Comparison of ENCODE assay signal across 9 cellular contexts in the genomic region with DNA sequence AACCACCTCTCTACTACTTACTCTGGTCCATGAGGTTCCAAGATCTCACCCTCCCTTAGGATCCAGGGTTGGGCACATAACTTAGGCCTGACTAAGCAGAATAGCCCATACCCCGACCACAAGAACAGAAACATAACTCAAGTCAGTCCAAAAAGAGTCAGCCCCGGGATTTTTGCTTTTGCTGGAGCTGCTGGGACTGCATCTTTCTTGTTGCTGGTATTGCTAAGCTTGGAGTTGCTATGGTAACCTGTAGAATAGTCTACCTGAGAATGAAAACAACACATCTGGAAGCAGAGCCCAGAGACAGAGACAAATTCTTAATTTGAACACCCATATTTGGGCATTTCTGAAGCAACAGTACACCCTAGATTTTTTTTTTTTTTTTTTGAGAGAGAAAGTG. TPM values are rescaled to one million over a fixed set of nuclear protein-coding genes. Genes with fewer than 3 reads are reported as not detected.
DNase-seq lines count a peak whose midpoint lies in the region; ATAC-seq and TF ChIP-seq lines count a peak whose summit lies in the region.
"Had no signal": no experiment of that assay in that cellular context is flagged by ENCODE, and none has a peak within 500 bp of the region (broad histone marks: within the 10 kb centered on the region; RNA-seq: fewer than 3 reads in every experiment).

No MANE protein-coding gene starts in this region.

- H3K9me3 ChIP-seq in CD4-positive, alpha-beta T cell (ENCODE audit: control insufficient read depth, low read length), result no peaks in the 10 kb centered on the region
- no peaks in the 10 kb centered on the region for H3K9me3 ChIP-seq in uterus

- no peaks in the 10 kb centered on the region for H3K4me1 ChIP-seq in uterus

- no peak overlapping the region for H3K4me3 ChIP-seq in uterus

- H3K36me3 Mint-ChIP-seq in CD4-positive, alpha-beta T cell (ENCODE audit: low read depth), result peaks cover 17% of the 10 kb centered on the region
- peaks cover 56% of the 10 kb centered on the region for H3K36me3 Mint-ChIP-seq in activated B cell treated with CpG ODN at 0.5 μM for 24 hours (ENCODE audit: low read depth)

- no peaks in the 10 kb centered on the region for H3K9me3 Mint-ChIP-seq in CD4-positive, alpha-beta T cell
- H3K9me3 Mint-ChIP-seq in activated B cell treated with CpG ODN at 0.5 μM for 24 hours, result no peaks in the 10 kb centered on the region

- CTCF ChIA-PET in CD4-positive, alpha-beta T cell (lab: Charles Lee), result interaction anchor here (1.4 kb wide), 1 partner anchor 131 kb away, joined by 3 read pairs; no protein-coding TSS in a partner anchor
- CTCF ChIA-PET in activated B cell treated with CpG ODN at 0.5 μM for 24 hours (lab: Charles Lee), result interaction anchor here (1.0 kb wide), 1 partner anchor 21 kb away, joined by 3 read pairs; no protein-coding TSS in a partner anchor

- peaks cover 42% of the 10 kb centered on the region for H3K4me1 Mint-ChIP-seq in CD4-positive, alpha-beta T cell (ENCODE audit: low read depth)
- H3K4me1 Mint-ChIP-seq in activated B cell treated with CpG ODN at 0.5 μM for 24 hours, result peaks cover 73% of the 10 kb centered on the region

- H3K27me3 ChIP-seq in CD4-positive, alpha-beta T cell (ENCODE audit: control insufficient read depth, insufficient read depth, low read length), result no peaks in the 10 kb centered on the region
- H3K27me3 ChIP-seq in uterus, result no peaks in the 10 kb centered on the region

- POLR2A ChIA-PET in CD4-positive, alpha-beta T cell (lab: Charles Lee), result interaction anchor here (0.6 to 1.4 kb wide), 4 partner anchors 18 to 131 kb away, joined by 3 read pairs; no protein-coding TSS in a partner anchor
- POLR2A ChIA-PET in activated B cell treated with CpG ODN at 0.5 μM for 24 hours (lab: Charles Lee), result interaction anchor here (0.6 to 9.1 kb wide), 3 partner anchors 9 to 18 kb away, joined by 6 to 147 read pairs (median 10); no protein-coding TSS in a partner anchor

- H3K27ac ChIP-seq in CD4-positive, alpha-beta T cell (ENCODE audit: low read depth, low read length), result no peak overlapping the region
- no peak overlapping the region for H3K27ac ChIP-seq in uterus

- TF ChIP-seq POLR2A in uterus (IDR thresholded peaks at IDR 0.05), result no peak

- no peak for DNase-seq in CD4-positive, alpha-beta T cell
- DNase-seq in activated B cell treated with CpG ODN at 0.5 μM for 24 hours, result no peak
- DNase-seq in kidney glomerular epithelial cell (lab: John Stamatoyannopoulos, UW), result peak; percentile 59
- DNase-seq in uterus, result no peak
- DNase-seq in NOMO-1 (lab: John Stamatoyannopoulos, UW; ENCODE audit: unreplicated experiment in 2 of 2), result no peak
- no peak for DNase-seq in activated CD4-positive, alpha-beta T cell treated with anti-CD3 and anti-CD28 coated beads, Interleukin-2, amount 50 U/mL, for 1 hour
- DNase-seq: NCI-H1930 had no signal

- H3K36me3 ChIP-seq in uterus, result no peaks in the 10 kb centered on the region

- no peaks in the 10 kb centered on the region for H3K27me3 Mint-ChIP-seq in CD4-positive, alpha-beta T cell
- no peaks in the 10 kb centered on the region for H3K27me3 Mint-ChIP-seq in activated B cell treated with CpG ODN at 0.5 μM for 24 hours

- H3K27ac Mint-ChIP-seq in CD4-positive, alpha-beta T cell, result peak overlapping the region; percentile 49
- H3K27ac Mint-ChIP-seq in activated B cell treated with CpG ODN at 0.5 μM for 24 hours, result peak overlapping the region; percentile 82

- no peak for TF ChIP-seq CTCF in CD4-positive, alpha-beta T cell (IDR thresholded peaks at IDR 0.05)
- TF ChIP-seq CTCF in activated B cell treated with CpG ODN at 0.5 μM for 24 hours (IDR thresholded peaks at IDR 0.05) (no peak), uterus (IDR thresholded peaks at IDR 0.05) (no peak)

- H3K4me3 Mint-ChIP-seq in CD4-positive, alpha-beta T cell, result peak overlapping the region; percentile 56
- H3K4me3 Mint-ChIP-seq in activated B cell treated with CpG ODN at 0.5 μM for 24 hours, result no peak overlapping the region

- ATAC-seq in CD4-positive, alpha-beta T cell (ENCODE audit: poor library complexity), result peak; percentile 68
- ATAC-seq in HG02981 (IDR thresholded peaks at IDR 0.05; ENCODE audit: unreplicated experiment), result peak; percentile 36
- ATAC-seq in activated B cell treated with CpG ODN at 0.5 μM for 24 hours (ENCODE audit: low read depth), result no peak
- no peak for ATAC-seq in HG03045 (IDR thresholded peaks at IDR 0.05; ENCODE audit: unreplicated experiment)

- intact Hi-C loops in CD4-positive, alpha-beta T cell (cut with DNase I, micrococcal nuclease), result no loop called here
- intact Hi-C loops in activated B cell treated with CpG ODN at 0.5 μM for 24 hours (cut with micrococcal nuclease), result loop anchor here (10.0 kb wide), 1 partner anchor 215 kb away; no protein-coding TSS in a partner anchor
- intact Hi-C loops in uterus (cut with DNase I; ENCODE audit: low total_unique reads), result no loop called here

RNA-seq across cellular contexts. Expression of a gene that starts 6.5 kb away (rescaled TPM):
- total RNA-seq in CD4-positive, alpha-beta T cell, result 10 to 100 TPM; 35.3 to 38.9 TPM
- total RNA-seq in activated B cell treated with CpG ODN at 0.5 μM for 24 hours (196 and 217 TPM in 2 replicates), uterus (10 to 100 TPM in 3 of 4 donors, 1 to 10 TPM in 1; 8.2 to 36.4 (median 13.9) TPM)

RNA-seq across cellular contexts. Expression of a gene that starts 19.5 kb away (rescaled TPM):
- total RNA-seq in CD4-positive, alpha-beta T cell, result 10 to 100 TPM; 75.8 to 78.2 TPM
- total RNA-seq in activated B cell treated with CpG ODN at 0.5 μM for 24 hours (78.6 and 84.2 TPM in 2 replicates), uterus (100 to 1,000 TPM in 1 of 4 donors, 10 to 100 TPM in 3; 22.5 to 100 (median 45.5) TPM)

Comparison
In these comparisons a context has a peak if more than half of its experiments do, and no peak if none do; other contexts are left out.
1. ATAC-seq: peak in CD4-positive, alpha-beta T cell (single experiment) and HG02981 (single experiment); none in activated B cell treated with CpG ODN at 0.5 μM for 24 hours (single experiment) and HG03045 (single experiment).